In genomic region chr9:113541019-113541900, GRCh38 we compare ENCODE assay signal across 8 cellular contexts.
DNase-seq lines count a peak whose midpoint lies in the region; ATAC-seq lines count a peak whose summit lies in the region.

No MANE protein-coding gene starts in this region.

- no peak overlapping the region for H3K23ac ChIP-seq in mesenchymal stem cell (ENCODE audit: low read length in 2 of 2)

- no peak for ATAC-seq in CD4-positive, CD25-positive, alpha-beta regulatory T cell (ENCODE audit: low read depth in 2 of 2)
- ATAC-seq in GM18907 (IDR thresholded peaks at IDR 0.05; ENCODE audit: unreplicated experiment) (no peak), GM19467 (IDR thresholded peaks at IDR 0.05; ENCODE audit: unreplicated experiment) (no peak), GM21576 (IDR thresholded peaks at IDR 0.05; ENCODE audit: unreplicated experiment) (no peak)

- no peaks in the 10 kb centered on the region for H3K27me3 Mint-ChIP-seq in CD4-positive, CD25-positive, alpha-beta regulatory T cell

- H4K91ac ChIP-seq in mesenchymal stem cell (ENCODE audit: low read length), result peak overlapping the region; percentile 21

- no peak overlapping the region for H2BK15ac ChIP-seq in mesenchymal stem cell (ENCODE audit: low read depth, poor library complexity, severe bottlenecking)

- peak overlapping the region; percentile 49 to 74 (median 59) for H3K27ac Mint-ChIP-seq in CD4-positive, CD25-positive, alpha-beta regulatory T cell

- WGBS in mesenchymal stem cell, result 56% methylated on average over 10 of the region's 12 CpGs

- H2BK5ac ChIP-seq in mesenchymal stem cell (ENCODE audit: low read depth, low read length, poor library complexity, severe bottlenecking), result no peak overlapping the region

- no peak overlapping the region for H4K8ac ChIP-seq in mesenchymal stem cell (ENCODE audit: low read length)

- H3K18ac ChIP-seq in mesenchymal stem cell (ENCODE audit: low read depth in 1 of 2, low read length in 2 of 2), result peak overlapping the region; percentile 7 to 23

- peaks cover 0 to 17% (median 12%) of the 10 kb centered on the region in 4 donors for H3K4me1 Mint-ChIP-seq in CD4-positive, CD25-positive, alpha-beta regulatory T cell

- no peak overlapping the region for H3K9ac ChIP-seq in mesenchymal stem cell (ENCODE audit: low read length)

- H3K9me3 Mint-ChIP-seq in CD4-positive, CD25-positive, alpha-beta regulatory T cell, result no peaks in the 10 kb centered on the region

- no peak overlapping the region for H2BK120ac ChIP-seq in mesenchymal stem cell (ENCODE audit: low read depth, low read length)

- H3K9me3 ChIP-seq in CD4-positive, CD25-positive, alpha-beta regulatory T cell (ENCODE audit: control insufficient read depth in 2 of 2, low read length in 2 of 2), result no peaks in the 10 kb centered on the region
- no peaks in the 10 kb centered on the region for H3K9me3 ChIP-seq in mesenchymal stem cell (ENCODE audit: control insufficient read depth, low read length)

- H3K4ac ChIP-seq in mesenchymal stem cell (ENCODE audit: low read depth in 1 of 2, low read length in 2 of 2), result peak overlapping the region in 1 of 2 experiments; percentile 0

- no peak overlapping the region for H2AK5ac ChIP-seq in mesenchymal stem cell (ENCODE audit: low read length, severe bottlenecking)

- no peak overlapping the region for H2AFZ ChIP-seq in mesenchymal stem cell (ENCODE audit: low read depth, low read length)

- H3K36me3 ChIP-seq in CD4-positive, CD25-positive, alpha-beta regulatory T cell (ENCODE audit: control insufficient read depth, insufficient read depth, low read length), result peaks cover 59% of the 10 kb centered on the region
- H3K36me3 ChIP-seq in mesenchymal stem cell (ENCODE audit: control insufficient read depth in 1 of 2, insufficient read depth in 2 of 2, low read depth in 1 of 2, low read length in 2 of 2), result peaks cover 0 to 34% of the 10 kb centered on the region in 2 experiments

- no peaks in the 10 kb centered on the region for H3K4me1 ChIP-seq in CD4-positive, CD25-positive, alpha-beta regulatory T cell (ENCODE audit: control insufficient read depth, insufficient read depth, low read length, poor library complexity, severe bottlenecking)
- peaks cover 5% of the 10 kb centered on the region for H3K4me1 ChIP-seq in mesenchymal stem cell (ENCODE audit: control insufficient read depth, insufficient read depth, low read depth, low read length)

- no peak overlapping the region for H3K4me2 ChIP-seq in mesenchymal stem cell (ENCODE audit: low read length, poor library complexity, severe bottlenecking)

- H3K79me1 ChIP-seq in mesenchymal stem cell (replicated peaks; ENCODE audit: low read length, poor library complexity, severe bottlenecking), result no peaks in the 10 kb centered on the region

- H3K27ac ChIP-seq in CD4-positive, CD25-positive, alpha-beta regulatory T cell (ENCODE audit: insufficient read depth, low read length, poor library complexity, severe bottlenecking), result no peak overlapping the region
- H3K27ac ChIP-seq in cingulate gyrus (ENCODE audit: low read depth, low read length) (peak overlapping the region; percentile 77), mesenchymal stem cell (ENCODE audit: low read length, poor library complexity, severe bottlenecking) (no peak overlapping the region)

- H3K4me3 ChIP-seq in CD4-positive, CD25-positive, alpha-beta regulatory T cell (ENCODE audit: low read depth, low read length), result no peak overlapping the region
- no peak overlapping the region for H3K4me3 ChIP-seq in mesenchymal stem cell (ENCODE audit: insufficient read depth in 1 of 2, low read depth in 1 of 2, low read length in 2 of 2)

- H3K4me3 Mint-ChIP-seq in CD4-positive, CD25-positive, alpha-beta regulatory T cell, result no peak overlapping the region

- DNase-seq in CD4-positive, CD25-positive, alpha-beta regulatory T cell, result no peak
- DNase-seq in NCI-H2227 treated with DMSO at 0.1 percent for 48 hours (lab: John Stamatoyannopoulos, UW) (peak; percentile 9), mesenchymal stem cell (peak; percentile 76)
- DNase-seq in stimulated activated CD4-positive, alpha-beta T cell treated with anti-CD3 and anti-CD28 coated beads, Interleukin-12 subunit alpha, Interleukin-12 subunit beta, amount 100 ng/mL, for 4 hours, result no peak

- H3K14ac ChIP-seq in mesenchymal stem cell (ENCODE audit: low read length in 2 of 2), result no peak overlapping the region

- peaks cover 39% of the 10 kb centered on the region for H3K36me3 Mint-ChIP-seq in CD4-positive, CD25-positive, alpha-beta regulatory T cell

- no peaks in the 10 kb centered on the region for H3K27me3 ChIP-seq in CD4-positive, CD25-positive, alpha-beta regulatory T cell (ENCODE audit: control insufficient read depth, insufficient read depth, low read length)
- H3K27me3 ChIP-seq in mesenchymal stem cell (ENCODE audit: control insufficient read depth in 1 of 2, insufficient read depth in 1 of 2, low read length in 2 of 2), result peaks cover 0 to 33% of the 10 kb centered on the region in 2 experiments

- no peak overlapping the region for H2BK12ac ChIP-seq in mesenchymal stem cell (ENCODE audit: low read length in 2 of 2)

Comparison
In these comparisons a context has a peak if more than half of its experiments do, and no peak if none do; other contexts are left out.
1. DNase-seq: peak in NCI-H2227 treated with DMSO at 0.1 percent for 48 hours (single experiment) and mesenchymal stem cell (single experiment); none in CD4-positive, CD25-positive, alpha-beta regulatory T cell (0 of 3) and stimulated activated CD4-positive, alpha-beta T cell treated with anti-CD3 and anti-CD28 coated beads, Interleukin-12 subunit alpha, Interleukin-12 subunit beta, amount 100 ng/mL, for 4 hours (single experiment).